In genomic region chr14:21106506-21107359, GRCh38 we compare ENCODE assay signal across 8 cellular contexts. TPM values are rescaled to one million over a fixed set of nuclear protein-coding genes. Genes with fewer than 3 reads are reported as not detected.
DNase-seq lines count a peak whose midpoint lies in the region; ATAC-seq and TF ChIP-seq lines count a peak whose summit lies in the region.

No MANE protein-coding gene starts in this region.

- 14 to 18% (median 16%) methylated on average over 11 to 13 of the region's 13 CpGs for WGBS in adrenal gland, 4 donors
- WGBS in heart right ventricle, 2 donors, result 15 to 17% methylated on average over 13 of the region's 13 CpGs
- 6 to 16% (median 10%) methylated on average over 13 of the region's 13 CpGs for WGBS in psoas muscle, 3 donors

- H3K4me1 ChIP-seq in adrenal gland (replicated peaks in 1 of 2) (peaks cover 29 to 40% of the 10 kb centered on the region in 2 donors), heart right ventricle (peaks cover 3 to 50% (median 33%) of the 10 kb centered on the region in 9 donors), psoas muscle (peaks cover 26% of the 10 kb centered on the region), vagina (peaks cover 39% of the 10 kb centered on the region)

- in situ Hi-C loops in G401 (cut with HindIII; ENCODE audit: low sequenced_read_pairs), result no loop called here

- H3K9me3 ChIP-seq in adrenal gland (replicated peaks in 1 of 3) (no peaks in the 10 kb centered on the region), heart right ventricle (no peaks in the 10 kb centered on the region), psoas muscle (no peaks in the 10 kb centered on the region), vagina (no peaks in the 10 kb centered on the region)

- ATAC-seq in heart right ventricle, result peak in 3 of 8 donors; percentile 10 to 15 (median 13)
- peak in 3 of 4 donors; percentile 27 to 41 (median 34) for ATAC-seq in psoas muscle
- no peak for ATAC-seq in HG02981 (IDR thresholded peaks at IDR 0.05; ENCODE audit: unreplicated experiment)

- TF ChIP-seq CTCF in adrenal gland (IDR thresholded peaks at IDR 0.05), result peak; percentile 59 to 91 (median 86)
- peak; percentile 79 to 98 (median 90) for TF ChIP-seq CTCF in heart right ventricle (IDR thresholded peaks at IDR 0.05)
- peak; percentile 86 for TF ChIP-seq CTCF in psoas muscle (IDR thresholded peaks at IDR 0.05)
- peak; percentile 42 to 90 (median 81) for TF ChIP-seq CTCF in vagina (IDR thresholded peaks at IDR 0.05)

- H3K4me3 ChIP-seq in adrenal gland, result peak overlapping the region in 1 of 4 donors; percentile 24
- peak overlapping the region in 6 of 10 donors; percentile 1 to 39 (median 27) for H3K4me3 ChIP-seq in heart right ventricle
- peak overlapping the region; percentile 20 for H3K4me3 ChIP-seq in psoas muscle
- H3K4me3 ChIP-seq in vagina, result no peak overlapping the region

- peak overlapping the region; percentile 77 to 99 (median 97) for H3K27ac ChIP-seq in adrenal gland
- H3K27ac ChIP-seq in heart right ventricle, result peak overlapping the region in 9 of 10 donors; percentile 55 to 99 (median 97)
- H3K27ac ChIP-seq in psoas muscle, result peak overlapping the region; percentile 30
- H3K27ac ChIP-seq in vagina, result peak overlapping the region; percentile 99

- peak; percentile 3 to 29 for TF ChIP-seq POLR2A in adrenal gland (IDR thresholded peaks at IDR 0.05)
- TF ChIP-seq POLR2A in vagina (IDR thresholded peaks at IDR 0.05), result no peak

- no peaks in the 10 kb centered on the region for H3K27me3 ChIP-seq in adrenal gland
- no peaks in the 10 kb centered on the region for H3K27me3 ChIP-seq in heart right ventricle
- no peaks in the 10 kb centered on the region for H3K27me3 ChIP-seq in psoas muscle (ENCODE audit: insufficient read depth in 3 of 3, low read length in 2 of 3)
- no peaks in the 10 kb centered on the region for H3K27me3 ChIP-seq in vagina

- intact Hi-C loops in adrenal gland (cut with DNase I), result no loop called here
- intact Hi-C loops in heart right ventricle (cut with DNase I), result loop anchor here in 9 of 10 donors (1.0 to 10.0 kb wide), 7 partner anchors 14 to 422 kb away; partner anchors contain the start of genes ANG (in 2 of the 9) and RNASE4 (in 2 of the 9)
- intact Hi-C loops in psoas muscle (cut with DNase I), result loop anchor here (5.0 to 10.0 kb wide), 2 partner anchors 249 to 422 kb away; partner anchors contain the start of genes ANG (in 1 of the 2) and RNASE4 (in 1 of the 2)
- intact Hi-C loops in vagina (cut with DNase I), result no loop called here

- H3K36me3 ChIP-seq in adrenal gland (replicated peaks in 1 of 2), result no peaks in the 10 kb centered on the region
- no peaks in the 10 kb centered on the region for H3K36me3 ChIP-seq in heart right ventricle
- H3K36me3 ChIP-seq in psoas muscle (ENCODE audit: insufficient read depth in 1 of 2, low read depth in 1 of 2), result no peaks in the 10 kb centered on the region
- H3K36me3 ChIP-seq in vagina, result no peaks in the 10 kb centered on the region

- peak; percentile 94 for DNase-seq in G401 (ENCODE audit: low spot score)
- DNase-seq in NCI-H1105 (lab: John Stamatoyannopoulos, UW), result peak; percentile 71
- DNase-seq in SW 1271 (lab: John Stamatoyannopoulos, UW), result peak; percentile 36 to 74
- DNase-seq in adrenal gland, result peak; percentile 86 to 96 (median 90)
- DNase-seq in heart right ventricle, result peak; percentile 83 to 86
- peak; percentile 78 to 89 for DNase-seq in psoas muscle
- no peak for DNase-seq in vagina (ENCODE audit: extremely low spot score in 2 of 2)

RNA-seq across cellular contexts. Expression of gene TMEM253, which starts 5.9 kb away (rescaled TPM):
- not detected in 2 replicates for total RNA-seq in G401 (2014; rRNA removed; shearing (Covaris generic))
- total RNA-seq in adrenal gland, result 1 to 10 TPM in 5 of 8 donors, under 1 TPM in 2, not detected in 1; 0.55 to 3.9 (median 1.1) TPM
- 1 to 10 TPM; 2.6 to 8.8 (median 8.0) TPM for polyA plus RNA-seq in adrenal gland
- total RNA-seq in heart right ventricle, result under 1 TPM in 9 of 10 donors, not detected in 1; 0.16 to 0.45 (median 0.28) TPM
- polyA plus RNA-seq in heart right ventricle, result 1 to 10 TPM in 1 of 2 donors, under 1 TPM in 1; 0.30 to 1.1 TPM
- total RNA-seq in psoas muscle, result under 1 TPM in 2 of 4 donors, not detected in 2; 0.17 TPM
- under 1 TPM; 0.10 to 0.29 (median 0.27) TPM for polyA plus RNA-seq in psoas muscle
- not detected for total RNA-seq in vagina

RNA-seq across cellular contexts. Expression of gene ZNF219, which starts 8.3 kb away (rescaled TPM):
- total RNA-seq in G401 (2014; rRNA removed; shearing (Covaris generic)), result 29.4 and 45.8 TPM in 2 replicates
- 100 to 1,000 TPM in 6 of 8 donors, 10 to 100 TPM in 2; 81.8 to 169 (median 113) TPM for total RNA-seq in adrenal gland
- polyA plus RNA-seq in adrenal gland, result 10 to 100 TPM; 14.8 to 97.2 (median 85.8) TPM
- 10 to 100 TPM; 22.1 to 58.4 (median 32.2) TPM for total RNA-seq in heart right ventricle
- 10 to 100 TPM; 37.1 to 39.2 TPM for polyA plus RNA-seq in heart right ventricle
- 10 to 100 TPM; 13.9 to 28.5 (median 22.9) TPM for total RNA-seq in psoas muscle
- polyA plus RNA-seq in psoas muscle, result 10 to 100 TPM; 32.2 to 38.1 (median 35.4) TPM
- 69.2 TPM for total RNA-seq in vagina

RNA-seq across cellular contexts. Expression of gene ARHGEF40, which starts 36.6 kb away (rescaled TPM):
- total RNA-seq in G401 (2014; rRNA removed; shearing (Covaris generic)), result 48.6 and 50.3 TPM in 2 replicates
- total RNA-seq in adrenal gland, result 100 to 1,000 TPM; 108 to 258 (median 151) TPM
- polyA plus RNA-seq in adrenal gland, result 100 to 1,000 TPM; 126 to 148 (median 137) TPM
- total RNA-seq in heart right ventricle, result 10 to 100 TPM; 14.2 to 24.4 (median 17.5) TPM
- 10 to 100 TPM; 21.1 to 25.2 TPM for polyA plus RNA-seq in heart right ventricle
- 10 to 100 TPM in 3 of 4 donors, 1 to 10 TPM in 1; 9.8 to 18.7 (median 12.6) TPM for total RNA-seq in psoas muscle
- 10 to 100 TPM in 1 of 3 donors, 1 to 10 TPM in 2; 6.8 to 10.1 (median 7.3) TPM for polyA plus RNA-seq in psoas muscle
- total RNA-seq in vagina, result 36.3 TPM

RNA-seq across cellular contexts. Expression of gene RNASE8, which starts 49.1 kb away (rescaled TPM):
- total RNA-seq in G401 (2014; rRNA removed; shearing (Covaris generic)), result not detected in 2 replicates
- total RNA-seq in adrenal gland (not detected), heart right ventricle (not detected), psoas muscle (not detected), vagina (not detected)
- polyA plus RNA-seq in adrenal gland (not detected), heart right ventricle (not detected), psoas muscle (not detected)

RNA-seq across cellular contexts. Expression of gene OR5AU1, which starts 49.1 kb away (rescaled TPM):
- total RNA-seq in G401 (2014; rRNA removed; shearing (Covaris generic)), result 0.71 TPM in 1 of 2 replicates, not detected in the other
- total RNA-seq in adrenal gland (not detected), heart right ventricle (not detected), psoas muscle (under 1 TPM in 1 of 4 donors, not detected in 3; 0.32 TPM), vagina (not detected)
- polyA plus RNA-seq in adrenal gland (not detected), heart right ventricle (not detected), psoas muscle (not detected)

Comparison
In these comparisons a context has a peak if more than half of its experiments do, and no peak if none do; other contexts are left out.
1. DNase-seq: peak in G401 (single experiment), NCI-H1105 (single experiment), SW 1271 (2 of 2), adrenal gland (7 of 7), heart right ventricle (2 of 2) and psoas muscle (2 of 2); none in vagina (0 of 2).
2. H3K27ac ChIP-seq: peak in every context shown above with its lines; median percentile 99 in vagina; 97 in adrenal gland; 97 in heart right ventricle; 30 in psoas muscle.
3. H3K4me3 ChIP-seq: peak in heart right ventricle (6 of 10) and psoas muscle (single experiment); none in vagina (0 of 2).
4. POLR2A ChIP-seq: peak in adrenal gland (2 of 2); none in vagina (0 of 2).
5. intact Hi-C loops: an anchor here in heart right ventricle (1.0 to 10.0 kb wide) and psoas muscle (5.0 to 10.0 kb wide); none called in adrenal gland and vagina.
6. Peak in every context shown above with its lines, with median percentiles within 50 percentile points of each other: CTCF ChIP-seq.